ENCODE assay signal across 8 cellular contexts in the genomic region with DNA sequence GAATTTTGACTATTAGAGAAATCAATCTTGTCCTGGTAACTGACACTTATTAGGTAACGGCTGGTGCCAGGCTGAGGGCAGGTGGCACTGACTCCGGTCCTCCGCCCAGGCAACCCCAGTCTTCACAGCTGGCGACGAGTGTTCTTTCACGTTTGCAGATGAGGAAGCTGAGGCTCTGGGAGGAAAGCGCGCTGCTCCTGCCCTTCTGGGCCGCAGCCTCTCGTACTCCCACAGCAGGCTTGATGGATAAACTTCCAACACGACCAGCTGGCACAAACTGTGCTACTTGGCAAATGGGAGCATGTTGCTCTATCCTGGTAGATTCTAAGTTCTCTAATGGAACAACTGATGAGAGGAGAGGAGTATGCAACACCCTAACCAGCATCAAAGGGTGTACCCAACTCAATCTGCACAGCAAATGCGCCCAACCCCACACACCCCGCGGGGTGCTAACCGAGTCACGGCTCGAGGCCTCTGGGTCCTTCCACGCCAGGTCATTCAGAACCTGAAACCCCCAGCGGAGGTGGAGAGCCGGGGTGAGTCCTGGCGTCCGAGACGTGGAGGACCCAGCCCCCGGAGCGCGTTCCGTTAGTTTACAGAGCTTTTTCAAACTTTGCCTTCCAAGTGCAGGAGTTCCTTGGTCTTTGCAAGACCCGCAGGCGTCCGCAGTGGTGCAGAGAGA. TPM values are rescaled to one million over a fixed set of nuclear protein-coding genes. Genes with fewer than 3 reads are reported as not detected.
DNase-seq lines count a peak whose midpoint lies in the region; ATAC-seq and TF ChIP-seq lines count a peak whose summit lies in the region.

No MANE protein-coding gene starts in this region.

- H2BK15ac ChIP-seq in mesendoderm (replicated peaks; ENCODE audit: low read depth), result no peak overlapping the region

- no peak overlapping the region for H2BK120ac ChIP-seq in mesendoderm (ENCODE audit: low read depth, low read length)

- intact Hi-C loops in activated CD4-positive, alpha-beta T cell treated with anti-CD3 and anti-CD28 coated beads for 36 hours (cut with DNase I, micrococcal nuclease), result no loop called here
- intact Hi-C loops in thyroid gland (cut with DNase I), result no loop called here

- H3K4me3 Mint-ChIP-seq in activated CD4-positive, alpha-beta T cell treated with anti-CD3 and anti-CD28 coated beads for 36 hours, result peak overlapping the region; percentile 30
- peak overlapping the region; percentile 52 for H3K4me3 Mint-ChIP-seq in central memory CD8-positive, alpha-beta T cell
- H3K4me3 Mint-ChIP-seq in activated CD8-positive, alpha-beta memory T cell treated with anti-CD3 and anti-CD28 coated beads, Interleukin-2, amount 10 ng/mL, durations not matched to agents 7 days and 5 days, result no peak overlapping the region

- no CpG with 5 or more reads among the region's 30 CpGs for WGBS in mesendoderm (ENCODE audit: extremely low coverage, insufficient coverage, low lambda C conversion rate)
- WGBS in thyroid gland, 2 donors, result 47 to 61% methylated on average over 16 to 20 of the region's 30 CpGs

- H3K27me3 ChIP-seq in mesendoderm (ENCODE audit: insufficient read depth, low read length, poor library complexity) (peaks cover 7% of the 10 kb centered on the region), thyroid gland (no peaks in the 10 kb centered on the region)

- peaks cover 11% of the 10 kb centered on the region for H3K4me1 Mint-ChIP-seq in activated CD4-positive, alpha-beta T cell treated with anti-CD3 and anti-CD28 coated beads for 36 hours
- peaks cover 11% of the 10 kb centered on the region for H3K4me1 Mint-ChIP-seq in central memory CD8-positive, alpha-beta T cell
- H3K4me1 Mint-ChIP-seq in activated CD8-positive, alpha-beta memory T cell treated with anti-CD3 and anti-CD28 coated beads, Interleukin-2, amount 10 ng/mL, durations not matched to agents 7 days and 5 days, result peaks cover 13% of the 10 kb centered on the region

- no peak overlapping the region for H2BK5ac ChIP-seq in mesendoderm (ENCODE audit: low read length)

- DNase-seq in activated CD4-positive, alpha-beta T cell treated with anti-CD3 and anti-CD28 coated beads for 36 hours, result no peak
- no peak for DNase-seq in activated CD4-positive, alpha-beta T cell treated with anti-CD3 and anti-CD28 coated beads, Interleukin-2, amount 50 U/mL, for 4 hours
- no peak for DNase-seq in central memory CD8-positive, alpha-beta T cell (ENCODE audit: low spot score in 2 of 2)
- DNase-seq in mesendoderm (no peak), thyroid gland (peak in 1 of 2 donors; percentile 16), NCI-H1105 (lab: John Stamatoyannopoulos, UW) (no peak), NK-92 (lab: John Stamatoyannopoulos, UW; ENCODE audit: unreplicated experiment) (no peak)
- DNase-seq in activated CD8-positive, alpha-beta memory T cell treated with anti-CD3 and anti-CD28 coated beads, Interleukin-2, amount 10 ng/mL, durations not matched to agents 7 days and 5 days, result no peak

- H3K4me2 ChIP-seq in mesendoderm (ENCODE audit: low read length), result peak overlapping the region; percentile 53

- H3K79me2 ChIP-seq in mesendoderm (ENCODE audit: control insufficient read depth, insufficient read depth, low read length), result no peaks in the 10 kb centered on the region

- H3K9me3 ChIP-seq in thyroid gland, result no peaks in the 10 kb centered on the region

- H3K18ac ChIP-seq in mesendoderm (ENCODE audit: low read length), result no peak overlapping the region

- no peak overlapping the region for H2AK5ac ChIP-seq in mesendoderm (ENCODE audit: low read length)

- peak overlapping the region; percentile 87 for H3K56ac ChIP-seq in mesendoderm (ENCODE audit: low read length)

- H3K36me3 Mint-ChIP-seq in activated CD4-positive, alpha-beta T cell treated with anti-CD3 and anti-CD28 coated beads for 36 hours (ENCODE audit: low read depth), result no peaks in the 10 kb centered on the region
- H3K36me3 Mint-ChIP-seq in central memory CD8-positive, alpha-beta T cell (ENCODE audit: insufficient read depth), result no peaks in the 10 kb centered on the region
- H3K36me3 Mint-ChIP-seq in activated CD8-positive, alpha-beta memory T cell treated with anti-CD3 and anti-CD28 coated beads, Interleukin-2, amount 10 ng/mL, durations not matched to agents 7 days and 5 days, result no peaks in the 10 kb centered on the region

- ATAC-seq in activated CD4-positive, alpha-beta T cell treated with anti-CD3 and anti-CD28 coated beads for 36 hours, result no peak
- ATAC-seq in central memory CD8-positive, alpha-beta T cell (replicated peaks; ENCODE audit: extremely low read depth, poor library complexity, severe bottlenecking), result no peak
- no peak for ATAC-seq in activated CD8-positive, alpha-beta memory T cell treated with anti-CD3 and anti-CD28 coated beads, Interleukin-2, amount 10 ng/mL, durations not matched to agents 7 days and 5 days

- no peak overlapping the region for H4K5ac ChIP-seq in mesendoderm (ENCODE audit: low read length)

- no peak overlapping the region for H4K8ac ChIP-seq in mesendoderm (ENCODE audit: low read depth, low read length)

- no peaks in the 10 kb centered on the region for H3K9me3 Mint-ChIP-seq in activated CD4-positive, alpha-beta T cell treated with anti-CD3 and anti-CD28 coated beads for 36 hours (ENCODE audit: low read depth)
- H3K9me3 Mint-ChIP-seq in central memory CD8-positive, alpha-beta T cell, result no peaks in the 10 kb centered on the region
- H3K9me3 Mint-ChIP-seq in activated CD8-positive, alpha-beta memory T cell treated with anti-CD3 and anti-CD28 coated beads, Interleukin-2, amount 10 ng/mL, durations not matched to agents 7 days and 5 days (ENCODE audit: low read depth), result no peaks in the 10 kb centered on the region

- no peaks in the 10 kb centered on the region for H3K79me1 ChIP-seq in mesendoderm (ENCODE audit: low read length)

- POLR2A ChIA-PET in activated CD4-positive, alpha-beta T cell treated with anti-CD3 and anti-CD28 coated beads for 36 hours (lab: Charles Lee), result interaction anchor here (0.6 kb wide), 1 partner anchor 13 kb away, joined by 3 read pairs; no protein-coding TSS in a partner anchor

- H3K4me3 ChIP-seq in mesendoderm (ENCODE audit: low read length) (no peak overlapping the region), thyroid gland (replicated peaks in 1 of 3) (peak overlapping the region; percentile 3 to 59 (median 48))

- H3K4me1 ChIP-seq in mesendoderm (ENCODE audit: control insufficient read depth, low read depth, low read length) (peaks cover 2% of the 10 kb centered on the region), thyroid gland (peaks cover 6 to 10% of the 10 kb centered on the region in 2 donors)

- no peak overlapping the region for H3K27ac Mint-ChIP-seq in activated CD4-positive, alpha-beta T cell treated with anti-CD3 and anti-CD28 coated beads for 36 hours
- H3K27ac Mint-ChIP-seq in central memory CD8-positive, alpha-beta T cell (ENCODE audit: low read depth), result no peak overlapping the region
- no peak overlapping the region for H3K27ac Mint-ChIP-seq in activated CD8-positive, alpha-beta memory T cell treated with anti-CD3 and anti-CD28 coated beads, Interleukin-2, amount 10 ng/mL, durations not matched to agents 7 days and 5 days

- no peak for TF ChIP-seq CTCF in thyroid gland (IDR thresholded peaks at IDR 0.05)

- peak overlapping the region; percentile 68 for H3K23ac ChIP-seq in mesendoderm (ENCODE audit: low read length)

- H3K36me3 ChIP-seq in mesendoderm (ENCODE audit: control insufficient read depth, insufficient read depth, low read length) (no peaks in the 10 kb centered on the region), thyroid gland (no peaks in the 10 kb centered on the region)

- CTCF ChIA-PET in activated CD4-positive, alpha-beta T cell treated with anti-CD3 and anti-CD28 coated beads for 36 hours (lab: Charles Lee), result interaction anchor here (0.8 to 1.5 kb wide), 3 partner anchors 15 to 229 kb away, joined by 3 to 5 read pairs (median 4); no protein-coding TSS in a partner anchor
- CTCF ChIA-PET in activated CD8-positive, alpha-beta memory T cell treated with anti-CD3 and anti-CD28 coated beads, Interleukin-2, amount 10 ng/mL, durations not matched to agents 7 days and 5 days (lab: Charles Lee), result no interaction called here

- peak overlapping the region; percentile 47 for H3K9ac ChIP-seq in mesendoderm (ENCODE audit: low read length)

- TF ChIP-seq POLR2A in thyroid gland (IDR thresholded peaks at IDR 0.05), result no peak

- no peak overlapping the region for H3K4ac ChIP-seq in mesendoderm (ENCODE audit: low read depth, low read length)

- H3K27ac ChIP-seq in mesendoderm (ENCODE audit: low read depth, low read length), result no peak overlapping the region
- no peak overlapping the region for H3K27ac ChIP-seq in thyroid gland

- H3K27me3 Mint-ChIP-seq in activated CD4-positive, alpha-beta T cell treated with anti-CD3 and anti-CD28 coated beads for 36 hours, result peaks cover 49% of the 10 kb centered on the region
- H3K27me3 Mint-ChIP-seq in central memory CD8-positive, alpha-beta T cell, result peaks cover 79% of the 10 kb centered on the region
- H3K27me3 Mint-ChIP-seq in activated CD8-positive, alpha-beta memory T cell treated with anti-CD3 and anti-CD28 coated beads, Interleukin-2, amount 10 ng/mL, durations not matched to agents 7 days and 5 days, result peaks cover 62% of the 10 kb centered on the region

RNA-seq across cellular contexts. Expression of gene SLC47A1, which starts 0.5 kb away (rescaled TPM):
- total RNA-seq in activated CD4-positive, alpha-beta T cell treated with anti-CD3 and anti-CD28 coated beads for 36 hours, result under 1 TPM in 1 of 2 experiments, not detected in 1; 0.25 TPM
- 4.6 TPM for polyA plus RNA-seq in mesendoderm (2013, experiment 1 of 2)
- 4.6 TPM for polyA plus RNA-seq in mesendoderm (2013, experiment 2 of 2)
- total RNA-seq in thyroid gland, result 10 to 100 TPM in 2 of 4 donors, 1 to 10 TPM in 2; 4.3 to 48.6 (median 11.8) TPM
- total RNA-seq in activated CD8-positive, alpha-beta memory T cell treated with anti-CD3 and anti-CD28 coated beads, Interleukin-2, amount 10 ng/mL, durations not matched to agents 7 days and 5 days, result under 1 TPM in 1 of 2 experiments, not detected in 1; 0.19 TPM

Comparison
In these comparisons a context has a peak if more than half of its experiments do, and no peak if none do; other contexts are left out.
1. RNA of gene SLC47A1, which starts 0.5 kb away (total RNA-seq): 4.3 to 48.6 TPM in thyroid gland; 0.25 TPM in activated CD4-positive, alpha-beta T cell treated with anti-CD3 and anti-CD28 coated beads for 36 hours and 0.19 TPM in activated CD8-positive, alpha-beta memory T cell treated with anti-CD3 and anti-CD28 coated beads, Interleukin-2, amount 10 ng/mL, durations not matched to agents 7 days and 5 days; every median in the first group is over 4 times any median in the second.